Comparison of ENCODE assay signal across 9 cellular contexts in genomic region chr3:42591811-42592210, GRCh38. TPM values are rescaled to one million over a fixed set of nuclear protein-coding genes. Genes with fewer than 3 reads are reported as not detected.
A peak's percentile ranks its signal among the peaks of the same experiment; 100 is the strongest.
DNase-seq lines count a peak whose midpoint lies in the region; ATAC-seq and TF ChIP-seq lines count a peak whose summit lies in the region.
"Had no signal": no experiment of that assay in that cellular context is flagged by ENCODE, and none has a peak within 500 bp of the region (broad histone marks: within the 10 kb centered on the region; RNA-seq: fewer than 3 reads in every experiment).

No MANE protein-coding gene starts in this region.

- peak overlapping the region in 1 of 2 donors; percentile 83 for H3K27ac Mint-ChIP-seq in natural killer cell treated with Interleukin-12 subunit alpha and Interleukin-12 subunit beta and Interleukin-15 and Interleukin-18, amount 100 ng/mL, for 72 hours

- no peaks in the 10 kb centered on the region for H3K27me3 Mint-ChIP-seq in natural killer cell treated with Interleukin-12 subunit alpha and Interleukin-12 subunit beta and Interleukin-15 and Interleukin-18, amount 100 ng/mL, for 72 hours

- peaks cover 17 to 53% (median 48%) of the 10 kb centered on the region in 11 experiments for H3K36me3 ChIP-seq in BLaER1 treated with 17β-estradiol and CSF1 and Interleukin-3, amounts not matched to agents 10 nM and 100 nM

- peaks cover 0 to 38% (median 8%) of the 10 kb centered on the region in 11 experiments; a peak in 9 of 22 replicates for H4K20me1 ChIP-seq in BLaER1 treated with 17β-estradiol and CSF1 and Interleukin-3, amounts not matched to agents 10 nM and 100 nM

- peak overlapping the region; percentile 64 to 94 (median 89); a peak in 21 of 22 replicates for H3K27ac ChIP-seq in BLaER1 treated with 17β-estradiol and CSF1 and Interleukin-3, amounts not matched to agents 10 nM and 100 nM
- H3K27ac ChIP-seq in coronary artery: peak overlapping the region; percentile 86 to 89

- no peaks in the 10 kb centered on the region for H3K9me3 Mint-ChIP-seq in natural killer cell treated with Interleukin-12 subunit alpha and Interleukin-12 subunit beta and Interleukin-15 and Interleukin-18, amount 100 ng/mL, for 72 hours

- H3K4me2 ChIP-seq in BLaER1 treated with 17β-estradiol and CSF1 and Interleukin-3, amounts not matched to agents 10 nM and 100 nM: peak overlapping the region; percentile 86 to 100 (median 90)

- H3K4me1 ChIP-seq in BLaER1 treated with 17β-estradiol and CSF1 and Interleukin-3, amounts not matched to agents 10 nM and 100 nM: peaks cover 31 to 42% (median 38%) of the 10 kb centered on the region in 10 experiments

- peaks cover 7 to 18% of the 10 kb centered on the region in 2 donors for H3K4me1 Mint-ChIP-seq in natural killer cell treated with Interleukin-12 subunit alpha and Interleukin-12 subunit beta and Interleukin-15 and Interleukin-18, amount 100 ng/mL, for 72 hours (ENCODE audit: low read depth in 2 of 2)

- peak overlapping the region; percentile 92 for H3K4me3 Mint-ChIP-seq in natural killer cell treated with Interleukin-12 subunit alpha and Interleukin-12 subunit beta and Interleukin-15 and Interleukin-18, amount 100 ng/mL, for 72 hours

- DNase-seq in LNCaP clone FGC (ENCODE audit: low read depth) (no peak), coronary artery (ENCODE audit: low spot score) (no peak), sciatic nerve (ENCODE audit: low spot score) (no peak)
- no peak for DNase-seq in natural killer cell treated with Interleukin-12 subunit alpha and Interleukin-12 subunit beta and Interleukin-15 and Interleukin-18, amount 100 ng/mL, for 72 hours (ENCODE audit: low spot score)
- DNase-seq: stimulated activated CD4-positive, alpha-beta T cell treated with anti-CD3 and anti-CD28 coated beads, Interleukin-4, amount 100 ng/mL, for 24 hours had no signal

- no peaks in the 10 kb centered on the region for H3K27me3 ChIP-seq in BLaER1 treated with 17β-estradiol and CSF1 and Interleukin-3, amounts not matched to agents 10 nM and 100 nM

- peak overlapping the region; percentile 63 to 91 (median 74) for H3K4me3 ChIP-seq in BLaER1 treated with 17β-estradiol and CSF1 and Interleukin-3, amounts not matched to agents 10 nM and 100 nM
- H3K4me3 ChIP-seq in LNCaP clone FGC (ENCODE audit: low read depth, low read length): peak overlapping the region; percentile 76
- H3K4me3 ChIP-seq in coronary artery: peak overlapping the region; percentile 73

- peak overlapping the region; percentile 75 to 92 (median 90) for H3K9ac ChIP-seq in BLaER1 treated with 17β-estradiol and CSF1 and Interleukin-3, amounts not matched to agents 10 nM and 100 nM

- ATAC-seq in natural killer cell treated with Interleukin-12 subunit alpha and Interleukin-12 subunit beta and Interleukin-15 and Interleukin-18, amount 100 ng/mL, for 72 hours: no peak
- no peak for ATAC-seq in GM21360 (IDR thresholded peaks at IDR 0.05; ENCODE audit: unreplicated experiment)
- no peak for ATAC-seq in sciatic nerve
- ATAC-seq in GM21723 (IDR thresholded peaks at IDR 0.05; ENCODE audit: unreplicated experiment): no peak
- no peak for ATAC-seq in GM18868 (IDR thresholded peaks at IDR 0.05; ENCODE audit: unreplicated experiment)

- intact Hi-C loops in sciatic nerve (cut with DNase I): loop anchor here (10.0 kb wide), 1 partner anchor 63 kb away; the partner anchor contains the start of gene ZBTB47

- TF ChIP-seq CTCF in LNCaP clone FGC (IDR thresholded peaks at IDR 0.05; ENCODE audit: control insufficient read depth, extremely low read depth, insufficient read depth) (no peak), coronary artery (IDR thresholded peaks at IDR 0.05) (no peak)

- H3K36me3 Mint-ChIP-seq in natural killer cell treated with Interleukin-12 subunit alpha and Interleukin-12 subunit beta and Interleukin-15 and Interleukin-18, amount 100 ng/mL, for 72 hours: peaks cover 10% of the 10 kb centered on the region

- H3K9me3 ChIP-seq in BLaER1 treated with 17β-estradiol and CSF1 and Interleukin-3, amounts not matched to agents 10 nM and 100 nM (replicated peaks in 1 of 11): no peaks in the 10 kb centered on the region

RNA-seq across cellular contexts. Expression of gene SS18L2, which starts 1.2 kb away (rescaled TPM):
- 10 to 100 TPM; 48.5 to 51.5 TPM for total RNA-seq in natural killer cell treated with Interleukin-12 subunit alpha and Interleukin-12 subunit beta and Interleukin-15 and Interleukin-18, amount 100 ng/mL, for 72 hours
- total RNA-seq in sciatic nerve: 16.0 TPM

RNA-seq across cellular contexts. Expression of gene NKTR, which starts 8.7 kb away (rescaled TPM):
- total RNA-seq in natural killer cell treated with Interleukin-12 subunit alpha and Interleukin-12 subunit beta and Interleukin-15 and Interleukin-18, amount 100 ng/mL, for 72 hours: 100 to 1,000 TPM in 1 of 2 donors, 10 to 100 TPM in 1; 85.4 to 145 TPM
- 149 TPM for total RNA-seq in sciatic nerve

RNA-seq across cellular contexts. Expression of gene SEC22C, which starts 10.0 kb away (rescaled TPM):
- 10 to 100 TPM; 47.1 to 49.7 TPM for total RNA-seq in natural killer cell treated with Interleukin-12 subunit alpha and Interleukin-12 subunit beta and Interleukin-15 and Interleukin-18, amount 100 ng/mL, for 72 hours
- total RNA-seq in sciatic nerve: 59.5 TPM
